In genomic region chr1:35575401-35575958, GRCh38 we compare ENCODE assay signal across 1 cellular context.
TF ChIP-seq lines count a peak whose summit lies in the region.

No MANE protein-coding gene starts in this region.

TF ChIP-seq in WTC11, 78 proteins besides CTCF, POLR2A, EP300 and RAD21 (continued from another document):
- TF ChIP-seq PRDM15 (CRISPR knock-in tag; IDR thresholded peaks at IDR 0.05) (no peak), PREB (CRISPR knock-in tag; IDR thresholded peaks at IDR 0.05; ENCODE audit: borderline replicate concordance) (no peak), MYBL2 (CRISPR knock-in tag; IDR thresholded peaks at IDR 0.05) (no peak), ZBTB43 (CRISPR knock-in tag; IDR thresholded peaks at IDR 0.05) (no peak)
